ENCODE assay signal across 8 cellular contexts in genomic region chr3:72848703-72849081, GRCh38. TPM values are rescaled to one million over a fixed set of nuclear protein-coding genes. Genes with fewer than 3 reads are reported as not detected.
A peak's percentile ranks its signal among the peaks of the same experiment; 100 is the strongest.
DNase-seq lines count a peak whose midpoint lies in the region; ATAC-seq and TF ChIP-seq lines count a peak whose summit lies in the region.

No MANE protein-coding gene starts in this region.

- peaks cover 8% of the 10 kb centered on the region for H3K4me1 Mint-ChIP-seq in Caco-2 (ENCODE audit: low read depth, unreplicated experiment)

- H3K27ac Mint-ChIP-seq in Caco-2 (ENCODE audit: unreplicated experiment), result peak overlapping the region; percentile 92

- TF ChIP-seq POLR2A in esophagus muscularis mucosa (IDR thresholded peaks at IDR 0.05; ENCODE audit: low read depth), result no peak
- no peak for TF ChIP-seq POLR2A in ovary (IDR thresholded peaks at IDR 0.05)

- TF ChIP-seq EP300 in esophagus muscularis mucosa (IDR thresholded peaks at IDR 0.05), result no peak
- TF ChIP-seq EP300 in ovary (IDR thresholded peaks at IDR 0.05), result no peak

- DNase-seq in Caco-2 (no peak), T-helper 2 cell (peak in 3 of 5 experiments; percentile 13 to 68 (median 41)), esophagus muscularis mucosa (ENCODE audit: extremely low spot score) (no peak), ovary (no peak), NCI-H446 (lab: John Stamatoyannopoulos, UW) (no peak), HPDE6-E6E7 (ENCODE audit: extremely low spot score) (no peak)

- no TSS peak for BruUV-seq in Caco-2 (replicated peaks; lab: Mats Ljungman, UMichigan)

- intact Hi-C loops in Caco-2 (cut with micrococcal nuclease; ENCODE audit: unreplicated experiment), result loop anchor here (1.0 kb wide), 1 partner anchor 238 kb away; no protein-coding TSS in a partner anchor
- intact Hi-C loops in esophagus muscularis mucosa (cut with DNase I), result loop anchor here (5.0 to 10.0 kb wide), 2 partner anchors 39 to 206 kb away; partner anchors contain the start of gene GXYLT2
- intact Hi-C loops in ovary (cut with DNase I), result loop anchor here in 2 of 4 donors (10.0 kb wide), 3 partner anchors 206 to 236 kb away; no protein-coding TSS in a partner anchor

- POLR2A ChIA-PET in Caco-2 (lab: Charles Lee), result no interaction called here

- H3K9me3 ChIP-seq in Caco-2 (no peaks in the 10 kb centered on the region), esophagus muscularis mucosa (no peaks in the 10 kb centered on the region), ovary (no peaks in the 10 kb centered on the region)

- H3K36me3 ChIP-seq in Caco-2 (ENCODE audit: control insufficient read depth, insufficient read depth, low read length), result no peaks in the 10 kb centered on the region
- no peaks in the 10 kb centered on the region for H3K36me3 ChIP-seq in esophagus muscularis mucosa
- H3K36me3 ChIP-seq in ovary, result no peaks in the 10 kb centered on the region

- H3K4me1 ChIP-seq in Caco-2 (0 out of 2 replicates have a peak, but pooled peaks cover 10% of the 10 kb centered on the region), esophagus muscularis mucosa (peaks cover 17 to 43% (median 31%) of the 10 kb centered on the region in 4 donors), ovary (ENCODE audit: insufficient read depth) (peaks cover 6% of the 10 kb centered on the region)

- no peaks in the 10 kb centered on the region for H3K9me3 Mint-ChIP-seq in Caco-2 (ENCODE audit: unreplicated experiment)

- TF ChIP-seq CTCF in Caco-2 (IDR thresholded peaks at IDR 0.05; ENCODE audit: insufficient read depth in 1 of 2, low read depth in 1 of 2, low read length in 1 of 2, severe bottlenecking in 1 of 2, unreplicated experiment in 1 of 2) (no peak), esophagus muscularis mucosa (IDR thresholded peaks at IDR 0.05) (no peak), ovary (IDR thresholded peaks at IDR 0.05) (no peak)

- H3K4me3 Mint-ChIP-seq in Caco-2 (ENCODE audit: unreplicated experiment), result peak overlapping the region; percentile 93

- CTCF ChIA-PET in Caco-2 (lab: Charles Lee), result no interaction called here

- H3K27me3 Mint-ChIP-seq in Caco-2 (ENCODE audit: insufficient read depth, unreplicated experiment), result no peaks in the 10 kb centered on the region

- WGBS in esophagus muscularis mucosa, result under 1% methylated on average over 11 of the region's 11 CpGs
- WGBS in ovary, 3 donors, result 1% methylated on average over 11 of the region's 11 CpGs

- H3K4me3 ChIP-seq in Caco-2 (ENCODE audit: low read depth, low read length) (peak overlapping the region; percentile 87), esophagus muscularis mucosa (peak overlapping the region; percentile 75 to 92 (median 78)), ovary (peak overlapping the region; percentile 82)

- peak overlapping the region in 2 of 4 donors; percentile 78 to 87 for H3K27ac ChIP-seq in esophagus muscularis mucosa (replicated peaks in 1 of 4)
- H3K27ac ChIP-seq in ovary, result no peak overlapping the region

- ATAC-seq in GM19452 (IDR thresholded peaks at IDR 0.05; ENCODE audit: unreplicated experiment) (peak; percentile 43), HG03460 (IDR thresholded peaks at IDR 0.05; ENCODE audit: unreplicated experiment) (peak; percentile 44)

- H3K27me3 ChIP-seq in Caco-2 (replicated peaks; ENCODE audit: control insufficient read depth, insufficient read depth, low read length) (no peaks in the 10 kb centered on the region), esophagus muscularis mucosa (no peaks in the 10 kb centered on the region), ovary (no peaks in the 10 kb centered on the region)

- H3K36me3 Mint-ChIP-seq in Caco-2 (ENCODE audit: insufficient read depth, unreplicated experiment), result peaks cover 5% of the 10 kb centered on the region

RNA-seq across cellular contexts. Expression of gene SHQ1, which starts 0.4 kb away (rescaled TPM):
- 18.8 and 20.2 TPM in 2 replicates for total RNA-seq in Caco-2 (2022)
- total RNA-seq in esophagus muscularis mucosa, result 10 to 100 TPM in 3 of 4 donors, 1 to 10 TPM in 1; 8.7 to 19.9 (median 12.4) TPM
- 10 to 100 TPM in 6 of 7 donors, 1 to 10 TPM in 1; 9.7 to 30.0 (median 18.2) TPM for total RNA-seq in ovary
- polyA plus RNA-seq in ovary, result 10 to 100 TPM in 1 of 2 donors, 1 to 10 TPM in 1; 6.6 to 14.6 TPM

RNA-seq across cellular contexts. Expression of gene GXYLT2, which starts 39.2 kb away (rescaled TPM):
- total RNA-seq in Caco-2 (2022) (3.4 and 4.8 TPM in 2 replicates), esophagus muscularis mucosa (1 to 10 TPM; 5.0 to 9.8 (median 7.6) TPM), ovary (10 to 100 TPM; 28.0 to 86.0 (median 47.0) TPM)
- polyA plus RNA-seq in ovary, result 10 to 100 TPM in 1 of 2 donors, 1 to 10 TPM in 1; 9.4 to 34.9 TPM

Comparison
In these comparisons a context has a peak if more than half of its experiments do, and no peak if none do; other contexts are left out.
1. DNase-seq: peak in T-helper 2 cell (3 of 5); none in Caco-2 (0 of 2), esophagus muscularis mucosa (single experiment), ovary (0 of 5), NCI-H446 (0 of 2) and HPDE6-E6E7 (single experiment).
2. Peak in every context shown above with its lines, with median percentiles within 50 percentile points of each other: H3K4me3 ChIP-seq.